Comparison of ENCODE assay signal across 8 cellular contexts in the genomic region with DNA sequence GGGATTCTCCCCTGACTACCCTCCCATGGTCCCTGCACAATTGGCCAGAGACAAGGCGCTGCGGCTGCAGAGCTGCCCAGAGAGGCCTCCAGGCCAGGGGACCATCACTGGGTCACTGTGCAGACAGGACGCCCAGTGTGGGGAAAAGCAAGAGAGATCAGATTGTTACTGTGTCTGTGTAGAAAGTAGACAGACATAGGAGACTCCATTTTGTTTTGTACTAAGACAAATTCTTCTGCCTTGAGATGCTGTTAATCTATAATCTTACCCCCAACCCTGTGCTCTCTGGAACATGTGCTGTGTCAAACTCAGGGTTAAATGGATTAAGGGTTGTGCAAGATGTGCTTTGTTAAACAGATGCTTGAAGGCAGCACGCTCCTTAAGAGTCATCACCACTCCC.
DNase-seq lines count a peak whose midpoint lies in the region; ATAC-seq and TF ChIP-seq lines count a peak whose summit lies in the region.
"Not testable (repeated sequence)": the region's sequence is repeated elsewhere in the genome, so short reads cannot be mapped to it uniquely, and the experiment has no call there.

No MANE protein-coding gene starts in this region.

- DNase-seq in activated CD4-positive, alpha-beta T cell treated with anti-CD3 and anti-CD28 coated beads, Interleukin-2, amount 10 ng/mL, durations not matched to agents 24 days and 14 days; dorsolateral prefrontal cortex; right cardiac atrium; naive thymus-derived CD4-positive, alpha-beta T cell; tibial artery: not testable (repeated sequence)

- not testable (repeated sequence) for H3K9ac ChIP-seq in BLaER1

- not testable (repeated sequence) for H3K27ac Mint-ChIP-seq in activated CD4-positive, alpha-beta T cell treated with anti-CD3 and anti-CD28 coated beads, Interleukin-2, amount 10 ng/mL, durations not matched to agents 24 days and 14 days
- H3K27ac Mint-ChIP-seq in activated naive CD4-positive, alpha-beta T cell treated with anti-CD3 and anti-CD28 coated beads, Interleukin-2, amount 50 U/mL, for 24 hours, result peak overlapping the region; percentile 47
- H3K27ac Mint-ChIP-seq in naive thymus-derived CD4-positive, alpha-beta T cell, result peak overlapping the region in 5 of 9 donors; percentile 1 to 96 (median 69)

- not testable (repeated sequence) for ATAC-seq in right cardiac atrium; naive thymus-derived CD4-positive, alpha-beta T cell

- not testable (repeated sequence) for TF ChIP-seq CTCF in dorsolateral prefrontal cortex (IDR thresholded peaks at IDR 0.05 in 54 of 56, conservative IDR thresholded peaks at IDR 0.05 in 2 of 56; ENCODE audit: low read depth in 1 of 56, partially characterized antibody in 56 of 56); tibial artery (IDR thresholded peaks at IDR 0.05)

- not testable (repeated sequence) for H3K27me3 Mint-ChIP-seq in activated CD4-positive, alpha-beta T cell treated with anti-CD3 and anti-CD28 coated beads, Interleukin-2, amount 10 ng/mL, durations not matched to agents 24 days and 14 days; activated naive CD4-positive, alpha-beta T cell treated with anti-CD3 and anti-CD28 coated beads, Interleukin-2, amount 50 U/mL, for 24 hours; naive thymus-derived CD4-positive, alpha-beta T cell

- CTCF ChIA-PET in naive thymus-derived CD4-positive, alpha-beta T cell (lab: Charles Lee), result not testable (repeated sequence)

- H3K9me3 ChIP-seq in BLaER1 (peaks cover 71% of the 10 kb centered on the region), KOPT-K1 (ENCODE audit: insufficient read depth, low read length, poor library complexity, severe bottlenecking) (peaks cover 48% of the 10 kb centered on the region), tibial artery (peaks cover 0 to 18% (median 4%) of the 10 kb centered on the region in 3 donors)
- not testable (repeated sequence) for H3K9me3 ChIP-seq in right cardiac atrium (ENCODE audit: control insufficient read depth, low read length)
- peaks cover 0 to 11% (median 0%) of the 10 kb centered on the region in 3 experiments for H3K9me3 ChIP-seq in naive thymus-derived CD4-positive, alpha-beta T cell (ENCODE audit: control insufficient read depth in 2 of 3, low read length in 3 of 3)

- intact Hi-C loops in activated CD4-positive, alpha-beta T cell treated with anti-CD3 and anti-CD28 coated beads, Interleukin-2, amount 10 ng/mL, durations not matched to agents 24 days and 14 days (cut with micrococcal nuclease), result loop anchor here (2.0 kb wide), 1 partner anchor 63 kb away; the partner anchor contains the start of gene ZNF429
- intact Hi-C loops in dorsolateral prefrontal cortex (cut with DNase I), result loop anchor here in 1 of 2 donors (5.0 kb wide), 1 partner anchor 61 kb away; the partner anchor contains the start of gene ZNF429
- intact Hi-C loops in right cardiac atrium (cut with DNase I); tibial artery (cut with DNase I; ENCODE audit: low total_unique reads): not testable (repeated sequence)
- intact Hi-C loops in naive thymus-derived CD4-positive, alpha-beta T cell (cut with micrococcal nuclease), result loop anchor here in 1 of 2 donors (2.0 to 5.0 kb wide), 5 partner anchors 19 to 645 kb away; partner anchors contain the start of genes ZNF493 and ZNF85

- H3K27ac ChIP-seq in BLaER1; dorsolateral prefrontal cortex; right cardiac atrium (ENCODE audit: low read length); naive thymus-derived CD4-positive, alpha-beta T cell (ENCODE audit: low read depth, low read length); tibial artery: not testable (repeated sequence)
- peak overlapping the region; percentile 88 for H3K27ac ChIP-seq in KOPT-K1 (ENCODE audit: low read depth, low read length, poor library complexity, severe bottlenecking)

- POLR2A ChIA-PET in naive thymus-derived CD4-positive, alpha-beta T cell (lab: Charles Lee), result interaction anchor here (1.0 kb wide), 1 partner anchor 15 kb away, joined by 3 read pairs; no protein-coding TSS in a partner anchor

- not testable (repeated sequence) for H4K20me1 ChIP-seq in BLaER1

- H3K4me1 ChIP-seq in BLaER1, result peaks cover 21% of the 10 kb centered on the region
- not testable (repeated sequence) for H3K4me1 ChIP-seq in right cardiac atrium (ENCODE audit: control insufficient read depth, insufficient read depth, low read length); naive thymus-derived CD4-positive, alpha-beta T cell (ENCODE audit: control insufficient read depth in 2 of 2, insufficient read depth in 2 of 2, low read length in 2 of 2); tibial artery

- H3K4me3 ChIP-seq in BLaER1 (peak overlapping the region; percentile 80), dorsolateral prefrontal cortex (peak overlapping the region in 31 of 59 donors; percentile 7 to 87 (median 57)), right cardiac atrium (ENCODE audit: low read length) (peak overlapping the region; percentile 50), tibial artery (peak overlapping the region; percentile 32 to 33)
- not testable (repeated sequence) for H3K4me3 ChIP-seq in naive thymus-derived CD4-positive, alpha-beta T cell (ENCODE audit: low read length)

- H3K36me3 Mint-ChIP-seq in activated CD4-positive, alpha-beta T cell treated with anti-CD3 and anti-CD28 coated beads, Interleukin-2, amount 10 ng/mL, durations not matched to agents 24 days and 14 days (ENCODE audit: low read depth), result peaks cover 24% of the 10 kb centered on the region
- not testable (repeated sequence) for H3K36me3 Mint-ChIP-seq in activated naive CD4-positive, alpha-beta T cell treated with anti-CD3 and anti-CD28 coated beads, Interleukin-2, amount 50 U/mL, for 24 hours
- H3K36me3 Mint-ChIP-seq in naive thymus-derived CD4-positive, alpha-beta T cell, result peaks cover 11 to 39% (median 29%) of the 10 kb centered on the region in 5 donors

- peaks cover 51% of the 10 kb centered on the region for H3K9me3 Mint-ChIP-seq in activated CD4-positive, alpha-beta T cell treated with anti-CD3 and anti-CD28 coated beads, Interleukin-2, amount 10 ng/mL, durations not matched to agents 24 days and 14 days
- peaks cover 31% of the 10 kb centered on the region for H3K9me3 Mint-ChIP-seq in activated naive CD4-positive, alpha-beta T cell treated with anti-CD3 and anti-CD28 coated beads, Interleukin-2, amount 50 U/mL, for 24 hours
- peaks cover 0 to 84% (median 14%) of the 10 kb centered on the region in 11 donors for H3K9me3 Mint-ChIP-seq in naive thymus-derived CD4-positive, alpha-beta T cell

- 68% methylated on average over 4 of the region's 4 CpGs for WGBS in right cardiac atrium

- peak overlapping the region; percentile 25 for H3K4me3 Mint-ChIP-seq in activated CD4-positive, alpha-beta T cell treated with anti-CD3 and anti-CD28 coated beads, Interleukin-2, amount 10 ng/mL, durations not matched to agents 24 days and 14 days
- peak overlapping the region; percentile 77 for H3K4me3 Mint-ChIP-seq in activated naive CD4-positive, alpha-beta T cell treated with anti-CD3 and anti-CD28 coated beads, Interleukin-2, amount 50 U/mL, for 24 hours
- H3K4me3 Mint-ChIP-seq in naive thymus-derived CD4-positive, alpha-beta T cell, result peak overlapping the region in 9 of 10 donors; percentile 40 to 99 (median 65)

- peak overlapping the region; percentile 66 for H3K4me2 ChIP-seq in BLaER1

- H3K4me1 Mint-ChIP-seq in activated CD4-positive, alpha-beta T cell treated with anti-CD3 and anti-CD28 coated beads, Interleukin-2, amount 10 ng/mL, durations not matched to agents 24 days and 14 days; activated naive CD4-positive, alpha-beta T cell treated with anti-CD3 and anti-CD28 coated beads, Interleukin-2, amount 50 U/mL, for 24 hours: not testable (repeated sequence)
- peaks cover 0 to 47% (median 24%) of the 10 kb centered on the region in 7 donors for H3K4me1 Mint-ChIP-seq in naive thymus-derived CD4-positive, alpha-beta T cell

- H3K36me3 ChIP-seq in BLaER1, result peaks cover 25% of the 10 kb centered on the region
- H3K36me3 ChIP-seq in KOPT-K1 (ENCODE audit: insufficient read depth, low read length), result peaks cover 19% of the 10 kb centered on the region
- not testable (repeated sequence) for H3K36me3 ChIP-seq in naive thymus-derived CD4-positive, alpha-beta T cell (ENCODE audit: control insufficient read depth in 2 of 3, insufficient read depth in 3 of 3, low read length in 3 of 3)
- peaks cover 0 to 13% (median 0%) of the 10 kb centered on the region in 3 donors for H3K36me3 ChIP-seq in tibial artery

- H3K27me3 ChIP-seq in BLaER1; dorsolateral prefrontal cortex; right cardiac atrium (ENCODE audit: control insufficient read depth, insufficient read depth); naive thymus-derived CD4-positive, alpha-beta T cell (ENCODE audit: control insufficient read depth in 2 of 2, insufficient read depth in 2 of 2, low read length in 2 of 2); tibial artery: not testable (repeated sequence)

Comparison
In these comparisons a context has a peak if more than half of its experiments do, and no peak if none do; other contexts are left out.
1. H3K4me3 Mint-ChIP-seq: peak in every context shown above with its lines; median percentile 77 in activated naive CD4-positive, alpha-beta T cell treated with anti-CD3 and anti-CD28 coated beads, Interleukin-2, amount 50 U/mL, for 24 hours; 65 in naive thymus-derived CD4-positive, alpha-beta T cell; 25 in activated CD4-positive, alpha-beta T cell treated with anti-CD3 and anti-CD28 coated beads, Interleukin-2, amount 10 ng/mL, durations not matched to agents 24 days and 14 days.